Comparison of ENCODE assay signal across 16 cellular contexts in the genomic region with DNA sequence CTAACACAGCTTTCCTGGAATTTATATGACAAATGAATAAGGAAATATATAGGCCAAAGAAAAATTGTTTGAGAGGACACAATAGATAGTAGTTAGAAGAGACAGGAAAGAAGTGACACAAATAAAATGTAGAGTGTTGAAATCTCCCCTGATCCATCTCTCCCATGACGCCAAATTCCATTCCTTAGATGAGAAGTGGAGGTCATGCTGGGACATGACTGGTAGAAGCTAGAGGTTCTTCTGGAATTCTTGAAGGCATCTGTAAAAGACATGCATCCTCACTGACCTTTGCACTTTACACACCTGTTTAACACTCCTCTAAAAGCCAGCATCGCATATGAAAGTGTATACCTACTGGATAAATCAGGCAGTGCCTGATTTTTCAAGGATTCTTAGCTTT.
DNase-seq lines count a peak whose midpoint lies in the region; ATAC-seq, FAIRE-seq and TF ChIP-seq lines count a peak whose summit lies in the region.
"Had no signal": no experiment of that assay in that cellular context is flagged by ENCODE, and none has a peak within 500 bp of the region (broad histone marks: within the 10 kb centered on the region; RNA-seq: fewer than 3 reads in every experiment).

No MANE protein-coding gene starts in this region.

- no peak overlapping the region for H3K27ac ChIP-seq in GM23248
- no peak overlapping the region for H3K27ac ChIP-seq in foreskin keratinocyte
- no peak overlapping the region for H3K27ac ChIP-seq in small intestine (ENCODE audit: low read depth in 1 of 2, low read length in 1 of 2)
- H3K27ac ChIP-seq in gastrocnemius medialis = no peak overlapping the region

- H3F3A ChIP-seq in GM23248 (ENCODE audit: insufficient read depth) = no peaks in the 10 kb centered on the region

- WGBS in GM23248 (ENCODE audit: low coverage in 1 of 2, low lambda C conversion rate in 2 of 2, missing lambda C conversion rate in 2 of 2), 2 experiments = 84 to 86% methylated on average over 2 of the region's 2 CpGs
- 48 to 71% (median 65%) methylated on average over 2 of the region's 2 CpGs for WGBS in small intestine, 3 donors

- in situ Hi-C loops in GM23248 (cut with MboI) (loop anchor here (10.0 kb wide), 1 partner anchor 721 kb away; no protein-coding TSS in a partner anchor), gastrocnemius medialis (cut with MboI; ENCODE audit: low sequenced_read_pairs in 4 of 4) (loop anchor here in 2 of 4 donors (25.0 kb wide), 3 partner anchors 454 to 754 kb away; no protein-coding TSS in a partner anchor)

- no peak overlapping the region for H3K4me2 ChIP-seq in GM23248 (ENCODE audit: unreplicated experiment)

- peak; percentile 74 for ATAC-seq in foreskin keratinocyte
- no peak for ATAC-seq in gastrocnemius medialis
- ATAC-seq in HG02610 (IDR thresholded peaks at IDR 0.05; ENCODE audit: unreplicated experiment) = no peak
- no peak for ATAC-seq in stimulated activated effector memory CD8-positive, alpha-beta T cell treated with anti-CD3 and anti-CD28 coated beads, Interleukin-12 subunit alpha, Interleukin-12 subunit beta, amount 100 ng/mL, for 72 hours
- ATAC-seq: Right ventricle myocardium inferior had no signal

- H2AFZ ChIP-seq in GM23248 = no peak overlapping the region

- TF ChIP-seq CTCF in cardiac fibroblast (IDR thresholded peaks at IDR 0.05; ENCODE audit: low read depth, low read length) (no peak), foreskin keratinocyte (conservative IDR thresholded peaks at IDR 0.05) (no peak), gastrocnemius medialis (IDR thresholded peaks at IDR 0.05 in 4 of 5, conservative IDR thresholded peaks at IDR 0.05 in 1 of 5) (no peak)

- H3K4me1 Mint-ChIP-seq in stimulated activated effector memory CD8-positive, alpha-beta T cell treated with anti-CD3 and anti-CD28 coated beads, Interleukin-12 subunit alpha, Interleukin-12 subunit beta, amount 100 ng/mL, for 72 hours = no peaks in the 10 kb centered on the region
- H3K4me1 Mint-ChIP-seq: B cell had no signal

- no peak overlapping the region for H3K9ac ChIP-seq in GM23248

- no peak overlapping the region for H3K27ac Mint-ChIP-seq in stimulated activated effector memory CD8-positive, alpha-beta T cell treated with anti-CD3 and anti-CD28 coated beads, Interleukin-12 subunit alpha, Interleukin-12 subunit beta, amount 100 ng/mL, for 72 hours
- H3K27ac Mint-ChIP-seq: B cell; CD4-positive, alpha-beta T cell had no signal

- H4K20me1 ChIP-seq in GM23248 (ENCODE audit: insufficient read depth) = no peaks in the 10 kb centered on the region

- no peak for FAIRE-seq in small intestine (lab: Jason Lieb, UNC)

- H3K4me3 ChIP-seq in GM23248 (no peak overlapping the region), cardiac fibroblast (replicated peaks in 1 of 2; ENCODE audit: low read depth in 2 of 2, low read length in 2 of 2) (no peak overlapping the region), small intestine (ENCODE audit: low read depth in 1 of 2, low read length in 2 of 2) (no peak overlapping the region), gastrocnemius medialis (no peak overlapping the region)
- H3K4me3 ChIP-seq: HAP-1 had no signal

- H3K9me3 ChIP-seq in GM23248 (ENCODE audit: low read depth) (no peaks in the 10 kb centered on the region), small intestine (ENCODE audit: control insufficient read depth, low read depth) (no peaks in the 10 kb centered on the region), gastrocnemius medialis (no peaks in the 10 kb centered on the region)
- H3K9me3 ChIP-seq: HAP-1 had no signal

- H3K36me3 ChIP-seq in GM23248 (ENCODE audit: low read depth) = no peaks in the 10 kb centered on the region
- H3K36me3 ChIP-seq in small intestine (ENCODE audit: control insufficient read depth in 2 of 2, insufficient read depth in 2 of 2, low read length in 2 of 2) = no peaks in the 10 kb centered on the region
- H3K36me3 ChIP-seq in gastrocnemius medialis = no peaks in the 10 kb centered on the region
- H3K36me3 ChIP-seq: HAP-1 had no signal

- H3K4me1 ChIP-seq in GM23248 (ENCODE audit: insufficient read depth) = 0 out of 2 replicates have a peak, but pooled peaks cover 8% of the 10 kb centered on the region
- peaks cover 24% of the 10 kb centered on the region for H3K4me1 ChIP-seq in foreskin keratinocyte
- peaks cover 0 to 3% of the 10 kb centered on the region in 2 donors for H3K4me1 ChIP-seq in small intestine (ENCODE audit: control insufficient read depth in 2 of 2, insufficient read depth in 1 of 2, low read depth in 1 of 2, low read length in 1 of 2)
- peaks cover 3 to 5% of the 10 kb centered on the region in 2 donors for H3K4me1 ChIP-seq in gastrocnemius medialis

- DNase-seq in GM23248 (peak; percentile 36), cardiac fibroblast (ENCODE audit: low read depth in 2 of 2) (peak; percentile 18 to 40), foreskin keratinocyte (peak; percentile 79 to 87), small intestine (peak; percentile 24), gastrocnemius medialis (no peak)
- DNase-seq in stimulated activated effector memory CD8-positive, alpha-beta T cell treated with anti-CD3 and anti-CD28 coated beads, Interleukin-12 subunit alpha, Interleukin-12 subunit beta, amount 100 ng/mL, for 72 hours (ENCODE audit: low spot score in 2 of 2) = no peak
- DNase-seq: CD4-positive, alpha-beta T cell; MM.1S; NCI-H1092 treated with DMSO at 0.1 percent for 48 hours; NCI-H1694; NCI-H2227 treated with DMSO at 0.1 percent for 48 hours; NCI-H524 had no signal

- H3K79me2 ChIP-seq in GM23248 (ENCODE audit: insufficient read depth) = peaks cover 62% of the 10 kb centered on the region

- TF ChIP-seq POLR2A in gastrocnemius medialis (IDR thresholded peaks at IDR 0.05) = no peak

- H3K4me3 Mint-ChIP-seq in stimulated activated effector memory CD8-positive, alpha-beta T cell treated with anti-CD3 and anti-CD28 coated beads, Interleukin-12 subunit alpha, Interleukin-12 subunit beta, amount 100 ng/mL, for 72 hours = no peak overlapping the region
- H3K4me3 Mint-ChIP-seq: B cell; CD4-positive, alpha-beta T cell had no signal

- intact Hi-C loops in gastrocnemius medialis (cut with DNase I; ENCODE audit: low total_unique reads) = no loop called here

- no peaks in the 10 kb centered on the region for H3K36me3 Mint-ChIP-seq in stimulated activated effector memory CD8-positive, alpha-beta T cell treated with anti-CD3 and anti-CD28 coated beads, Interleukin-12 subunit alpha, Interleukin-12 subunit beta, amount 100 ng/mL, for 72 hours

- no peaks in the 10 kb centered on the region for H3K27me3 ChIP-seq in GM23248 (replicated peaks; ENCODE audit: insufficient read depth)
- no peaks in the 10 kb centered on the region for H3K27me3 ChIP-seq in foreskin keratinocyte
- H3K27me3 ChIP-seq in small intestine (ENCODE audit: control insufficient read depth in 2 of 2, insufficient read depth in 2 of 2, low read length in 2 of 2) = no peaks in the 10 kb centered on the region
- no peaks in the 10 kb centered on the region for H3K27me3 ChIP-seq in gastrocnemius medialis

- H3K9me2 ChIP-seq in GM23248 (ENCODE audit: insufficient read depth) = no peaks in the 10 kb centered on the region

- H3K9me3 Mint-ChIP-seq in stimulated activated effector memory CD8-positive, alpha-beta T cell treated with anti-CD3 and anti-CD28 coated beads, Interleukin-12 subunit alpha, Interleukin-12 subunit beta, amount 100 ng/mL, for 72 hours = no peaks in the 10 kb centered on the region
- H3K9me3 Mint-ChIP-seq: CD4-positive, alpha-beta T cell had no signal

Comparison
In these comparisons a context has a peak if more than half of its experiments do, and no peak if none do; other contexts are left out.
1. DNase-seq: peak in GM23248 (single experiment), cardiac fibroblast (2 of 2), foreskin keratinocyte (2 of 2) and small intestine (single experiment); none in gastrocnemius medialis (0 of 2) and stimulated activated effector memory CD8-positive, alpha-beta T cell treated with anti-CD3 and anti-CD28 coated beads, Interleukin-12 subunit alpha, Interleukin-12 subunit beta, amount 100 ng/mL, for 72 hours (0 of 2).